In the genomic region with DNA sequence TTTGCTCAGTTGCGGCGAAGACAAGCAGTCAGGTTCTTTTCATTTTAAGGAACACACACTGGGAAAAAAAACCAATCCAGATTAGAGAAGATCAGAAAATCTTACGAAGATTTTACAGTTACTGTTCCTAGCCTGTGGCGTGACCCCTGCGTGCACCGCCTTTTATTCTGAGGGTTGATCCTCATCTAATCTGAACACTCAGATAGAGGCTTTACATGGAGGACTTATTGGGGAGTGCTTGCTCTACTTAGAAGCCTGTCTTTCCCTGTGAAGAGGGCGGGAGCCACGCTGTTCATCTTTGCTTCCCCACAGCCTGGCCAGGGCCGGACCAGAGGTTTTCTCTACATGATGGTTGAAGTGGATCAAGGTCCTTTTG, we compare ENCODE assay signal across 15 cellular contexts. TPM values are rescaled to one million over a fixed set of nuclear protein-coding genes. Genes with fewer than 3 reads are reported as not detected.
DNase-seq lines count a peak whose midpoint lies in the region; ATAC-seq and TF ChIP-seq lines count a peak whose summit lies in the region.
"Had no signal": no experiment of that assay in that cellular context is flagged by ENCODE, and none has a peak within 500 bp of the region (broad histone marks: within the 10 kb centered on the region; RNA-seq: fewer than 3 reads in every experiment).

No MANE protein-coding gene starts in this region.

- TF ChIP-seq EP300 in sigmoid colon (IDR thresholded peaks at IDR 0.05): no peak

- peaks cover 68% of the 10 kb centered on the region for H4K20me1 ChIP-seq in DND-41 (ENCODE audit: insufficient read depth, low read length)

- H3K4me2 ChIP-seq in DND-41 (ENCODE audit: insufficient read depth, low read length): peak overlapping the region; percentile 80

- no peak for TF ChIP-seq POLR2A in sigmoid colon (IDR thresholded peaks at IDR 0.05)

- H3K27ac ChIP-seq in DND-41 (ENCODE audit: low read length): no peak overlapping the region
- H3K27ac ChIP-seq in sigmoid colon: no peak overlapping the region
- H3K27ac ChIP-seq: KMS-11, neutrophil had no signal

- intact Hi-C loops in sigmoid colon (cut with DNase I): loop anchor here (5.0 kb wide), 1 partner anchor 36 kb away; a partner anchor contains a TSS

- H3K4me1 ChIP-seq in DND-41 (ENCODE audit: insufficient read depth, low read length) (peaks cover 47% of the 10 kb centered on the region), sigmoid colon (peaks cover 0 to 41% (median 32%) of the 10 kb centered on the region in 4 donors)

- H3K4me3 ChIP-seq in AG04449 (ENCODE audit: low read depth, low read length): peak overlapping the region; percentile 78
- peak overlapping the region in 1 of 2 experiments; percentile 96; a peak in 2 of 4 replicates for H3K4me3 ChIP-seq in DND-41 (ENCODE audit: low read depth in 1 of 2, low read length in 2 of 2)
- H3K4me3 ChIP-seq in sigmoid colon: no peak overlapping the region

- no peak overlapping the region for H3K27ac Mint-ChIP-seq in activated CD8-positive, alpha-beta T cell treated with anti-CD3 and anti-CD28 coated beads, Interleukin-2, amount 10 ng/mL, durations not matched to agents 7 days and 5 days
- H3K27ac Mint-ChIP-seq in mesothelial cell of epicardium: no peak overlapping the region

- TF ChIP-seq CTCF in AG04449 (IDR thresholded peaks at IDR 0.05; ENCODE audit: insufficient read depth, low read length, missing control alignments): no peak
- no peak for TF ChIP-seq CTCF in DND-41 (IDR thresholded peaks at IDR 0.05; ENCODE audit: borderline replicate concordance, extremely low read depth, low read length, poor library complexity, severe bottlenecking)
- TF ChIP-seq CTCF in mesothelial cell of epicardium (IDR thresholded peaks at IDR 0.05; ENCODE audit: unreplicated experiment): no peak
- TF ChIP-seq CTCF in GM10266 (IDR thresholded peaks at IDR 0.05; ENCODE audit: control insufficient read depth, insufficient read depth, low read depth, missing control alignments): no peak
- no peak for TF ChIP-seq CTCF in sigmoid colon (IDR thresholded peaks at IDR 0.05)

- H3K9ac ChIP-seq in DND-41 (ENCODE audit: low read depth, low read length): peak overlapping the region; percentile 97

- peaks cover 11% of the 10 kb centered on the region for H3K27me3 Mint-ChIP-seq in activated CD8-positive, alpha-beta T cell treated with anti-CD3 and anti-CD28 coated beads, Interleukin-2, amount 10 ng/mL, durations not matched to agents 7 days and 5 days (ENCODE audit: low read depth)
- peaks cover 3% of the 10 kb centered on the region for H3K27me3 Mint-ChIP-seq in mesothelial cell of epicardium (ENCODE audit: low read depth)

- H3K4me1 Mint-ChIP-seq in activated CD8-positive, alpha-beta T cell treated with anti-CD3 and anti-CD28 coated beads, Interleukin-2, amount 10 ng/mL, durations not matched to agents 7 days and 5 days (ENCODE audit: low read depth): peaks cover 23% of the 10 kb centered on the region
- H3K4me1 Mint-ChIP-seq in mesothelial cell of epicardium: peaks cover 19% of the 10 kb centered on the region

- no peaks in the 10 kb centered on the region for H3K9me3 Mint-ChIP-seq in activated CD8-positive, alpha-beta T cell treated with anti-CD3 and anti-CD28 coated beads, Interleukin-2, amount 10 ng/mL, durations not matched to agents 7 days and 5 days (ENCODE audit: insufficient read depth)
- H3K9me3 Mint-ChIP-seq in mesothelial cell of epicardium: no peaks in the 10 kb centered on the region

- H3K79me2 ChIP-seq in DND-41 (ENCODE audit: insufficient read depth, low read length): peaks cover 60% of the 10 kb centered on the region

- DNase-seq in AG04449 (ENCODE audit: low read depth, low spot score) (no peak), DND-41 (no peak), mesothelial cell of epicardium (ENCODE audit: low spot score in 2 of 2, unreplicated experiment in 2 of 2) (no peak), HuH-7 (ENCODE audit: low spot score) (no peak), GM10266 (ENCODE audit: extremely low spot score) (no peak), sigmoid colon (no peak)
- no peak for DNase-seq in activated CD8-positive, alpha-beta T cell treated with anti-CD3 and anti-CD28 coated beads, Interleukin-2, amount 10 ng/mL, durations not matched to agents 7 days and 5 days
- DNase-seq: activated effector memory CD4-positive, alpha-beta T cell treated with Interleukin-2 at 50 U/mL for 16 hours; DMS79; NCI-H226; stimulated activated CD4-positive, alpha-beta T cell treated with anti-CD3 and anti-CD28 coated beads, Interleukin-4, amount 100 ng/mL, for 24 hours had no signal

- H3K9me3 ChIP-seq in DND-41 (ENCODE audit: insufficient read depth, low read length, severe bottlenecking): no peaks in the 10 kb centered on the region
- H3K9me3 ChIP-seq in sigmoid colon: no peaks in the 10 kb centered on the region
- H3K9me3 ChIP-seq: neutrophil had no signal

- peak overlapping the region; percentile 62 for H3K4me3 Mint-ChIP-seq in activated CD8-positive, alpha-beta T cell treated with anti-CD3 and anti-CD28 coated beads, Interleukin-2, amount 10 ng/mL, durations not matched to agents 7 days and 5 days
- H3K4me3 Mint-ChIP-seq in mesothelial cell of epicardium: peak overlapping the region; percentile 68

- H3K36me3 ChIP-seq in DND-41 (ENCODE audit: insufficient read depth, low read length) (peaks cover 3% of the 10 kb centered on the region; the same call in 1 of the 2 replicates), sigmoid colon (no peaks in the 10 kb centered on the region)
- H3K36me3 ChIP-seq: neutrophil had no signal

- CTCF ChIA-PET in AG04449 (lab: Yijun Ruan, JAX): interaction anchor here (1.6 to 1.8 kb wide), 2 partner anchors 22 to 24 kb away, joined by 4 to 10 read pairs; no protein-coding TSS in a partner anchor
- CTCF ChIA-PET in activated CD8-positive, alpha-beta T cell treated with anti-CD3 and anti-CD28 coated beads, Interleukin-2, amount 10 ng/mL, durations not matched to agents 7 days and 5 days (lab: Charles Lee): interaction anchor here (1.7 kb wide), 1 partner anchor 25 kb away, joined by 5 read pairs; no protein-coding TSS in a partner anchor

- POLR2A ChIA-PET in AG04449 (lab: Yijun Ruan, JAX): no interaction called here
- POLR2A ChIA-PET in activated CD8-positive, alpha-beta T cell treated with anti-CD3 and anti-CD28 coated beads, Interleukin-2, amount 10 ng/mL, durations not matched to agents 7 days and 5 days (lab: Charles Lee): interaction anchor here (0.9 kb wide), 1 partner anchor 17 kb away, joined by 5 read pairs; no protein-coding TSS in a partner anchor

- no peaks in the 10 kb centered on the region for H3K36me3 Mint-ChIP-seq in activated CD8-positive, alpha-beta T cell treated with anti-CD3 and anti-CD28 coated beads, Interleukin-2, amount 10 ng/mL, durations not matched to agents 7 days and 5 days (ENCODE audit: low read depth)
- no peaks in the 10 kb centered on the region for H3K36me3 Mint-ChIP-seq in mesothelial cell of epicardium

- peaks cover 9% of the 10 kb centered on the region for H3K27me3 ChIP-seq in DND-41 (ENCODE audit: insufficient read depth, low read length, poor library complexity)
- peaks cover 18 to 23% (median 21%) of the 10 kb centered on the region in 3 donors for H3K27me3 ChIP-seq in sigmoid colon

- ATAC-seq in DND-41 (ENCODE audit: insufficient read depth, low read depth): no peak
- ATAC-seq in activated CD8-positive, alpha-beta T cell treated with anti-CD3 and anti-CD28 coated beads, Interleukin-2, amount 10 ng/mL, durations not matched to agents 7 days and 5 days: no peak
- no peak for ATAC-seq in GM19463 (IDR thresholded peaks at IDR 0.05; ENCODE audit: unreplicated experiment)

- no peak overlapping the region for H2AFZ ChIP-seq in DND-41 (ENCODE audit: low read depth, low read length)

- 90 to 91% methylated on average over 9 of the region's 9 CpGs for whole genome bisulfite sequencing in sigmoid colon, 2 donors

RNA-seq across cellular contexts. Expression of a gene that starts 1.4 kb away (rescaled TPM):
- total RNA-seq in activated CD8-positive, alpha-beta T cell treated with anti-CD3 and anti-CD28 coated beads, Interleukin-2, amount 10 ng/mL, durations not matched to agents 7 days and 5 days: 10 to 100 TPM; 21.1 to 22.4 TPM
- total RNA-seq in mesothelial cell of epicardium (24.2 to 25.0 TPM (median 24.7 TPM) in 3 replicates), sigmoid colon (10 to 100 TPM in 2 of 4 donors, 1 to 10 TPM in 2; 5.9 to 16.1 (median 10.5) TPM)
- polyA plus RNA-seq in sigmoid colon: 1 to 10 TPM in 2 of 3 donors, under 1 TPM in 1; 0.60 to 6.5 (median 1.4) TPM

RNA-seq across cellular contexts. Expression of a gene that starts 5.2 kb away (rescaled TPM):
- total RNA-seq in activated CD8-positive, alpha-beta T cell treated with anti-CD3 and anti-CD28 coated beads, Interleukin-2, amount 10 ng/mL, durations not matched to agents 7 days and 5 days: under 1 TPM in 1 of 2 experiments, not detected in 1; 0.10 TPM
- total RNA-seq in mesothelial cell of epicardium: 17.4 to 17.9 TPM (median 17.5 TPM) in 3 replicates
- under 1 TPM in 1 of 4 donors, not detected in 3; 0.83 TPM for total RNA-seq in sigmoid colon
- under 1 TPM in 1 of 3 donors, not detected in 2; 0.13 TPM for polyA plus RNA-seq in sigmoid colon
- total RNA-seq: T-helper 2 cell treated with Interferon-gamma antibody and Interleukin-4, amounts not matched to agents 100 ng/mL and 5 ng/mL, for 36 hours had no signal

RNA-seq across cellular contexts. Expression of a gene that starts 16.4 kb away (rescaled TPM):
- total RNA-seq in activated CD8-positive, alpha-beta T cell treated with anti-CD3 and anti-CD28 coated beads, Interleukin-2, amount 10 ng/mL, durations not matched to agents 7 days and 5 days: 10 to 100 TPM; 21.6 to 32.9 TPM
- total RNA-seq in mesothelial cell of epicardium (14.5 to 16.0 TPM (median 14.7 TPM) in 3 replicates), sigmoid colon (1 to 10 TPM in 1 of 4 donors, not detected in 3; 8.3 TPM)
- 10 to 100 TPM in 1 of 3 donors, 1 to 10 TPM in 1, under 1 TPM in 1; 0.60 to 10.6 (median 2.3) TPM for polyA plus RNA-seq in sigmoid colon

RNA-seq across cellular contexts. Expression of a gene that starts 37.4 kb away (rescaled TPM):
- 100 to 1,000 TPM; 105 to 110 TPM for total RNA-seq in activated CD8-positive, alpha-beta T cell treated with anti-CD3 and anti-CD28 coated beads, Interleukin-2, amount 10 ng/mL, durations not matched to agents 7 days and 5 days
- 143 to 151 TPM (median 149 TPM) in 3 replicates for total RNA-seq in mesothelial cell of epicardium
- 10 to 100 TPM; 33.2 to 51.5 (median 42.5) TPM for total RNA-seq in sigmoid colon
- polyA plus RNA-seq in sigmoid colon: 100 to 1,000 TPM in 1 of 3 donors, 10 to 100 TPM in 2; 79.3 to 233 (median 99.0) TPM

RNA-seq across cellular contexts. Expression of a gene that starts 43.8 kb away (rescaled TPM):
- 10 to 100 TPM; 54.0 to 58.5 TPM for total RNA-seq in activated CD8-positive, alpha-beta T cell treated with anti-CD3 and anti-CD28 coated beads, Interleukin-2, amount 10 ng/mL, durations not matched to agents 7 days and 5 days
- total RNA-seq in mesothelial cell of epicardium (46.3 to 47.2 TPM (median 46.4 TPM) in 3 replicates), sigmoid colon (10 to 100 TPM; 23.3 to 25.3 (median 24.4) TPM)
- polyA plus RNA-seq in sigmoid colon: 10 to 100 TPM; 21.0 to 39.4 (median 21.5) TPM

Comparison
In these comparisons a context has a peak if more than half of its experiments do, and no peak if none do; other contexts are left out.
1. RNA of a gene that starts 5.2 kb away (total RNA-seq): 17.4 to 17.9 TPM in mesothelial cell of epicardium; 0.10 TPM in activated CD8-positive, alpha-beta T cell treated with anti-CD3 and anti-CD28 coated beads, Interleukin-2, amount 10 ng/mL, durations not matched to agents 7 days and 5 days and 0.83 TPM in sigmoid colon; every median in the first group is over 10 times any median in the second.